Comparison of ENCODE assay signal across 9 cellular contexts in the genomic region with DNA sequence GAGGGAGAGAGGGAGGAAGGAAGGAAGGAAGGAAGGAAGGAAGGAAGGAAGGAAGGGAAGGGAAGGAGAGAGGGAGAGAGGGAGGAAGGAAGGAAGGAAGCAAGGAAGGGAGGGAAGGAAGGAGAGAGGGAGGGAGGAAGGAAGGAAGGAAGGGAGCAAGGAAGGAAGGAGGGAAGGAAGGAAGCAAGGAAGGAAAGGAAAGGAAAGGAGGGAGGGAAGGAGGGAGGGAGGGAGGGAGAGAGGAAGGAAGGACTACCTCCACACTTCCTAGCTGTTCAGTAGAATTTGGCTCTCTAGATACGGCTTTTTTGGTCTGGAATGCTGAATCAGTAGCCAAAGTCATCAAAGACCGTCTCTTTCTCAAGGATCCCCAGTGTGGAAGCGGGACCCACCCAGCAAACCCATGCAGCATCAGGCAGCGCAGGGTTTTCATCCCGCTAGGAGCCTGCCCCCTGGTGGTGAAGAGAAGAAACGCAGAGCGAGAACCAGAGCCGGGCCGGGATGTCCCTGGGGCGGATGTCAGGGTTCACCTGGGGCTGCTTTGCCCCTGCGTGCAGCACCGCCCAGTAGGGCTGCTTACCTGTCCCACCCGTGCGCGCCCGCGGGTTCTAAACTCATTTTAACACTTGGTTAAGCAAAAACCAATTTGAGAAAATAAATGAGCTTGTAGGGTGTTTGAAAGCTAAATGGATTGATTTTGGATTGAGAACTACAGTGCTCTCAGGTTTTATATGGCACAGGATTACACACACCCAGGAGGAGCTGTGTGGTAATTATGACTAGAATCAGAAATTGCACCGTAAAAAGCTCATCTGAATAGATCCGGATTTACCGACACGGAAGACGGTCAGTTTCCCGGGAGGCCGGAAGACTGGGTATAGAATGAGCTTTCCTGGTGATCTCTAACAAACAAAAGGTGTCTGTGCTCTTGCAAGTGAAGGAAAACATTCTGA. TPM values are rescaled to one million over a fixed set of nuclear protein-coding genes. Genes with fewer than 3 reads are reported as not detected.
DNase-seq lines count a peak whose midpoint lies in the region; ATAC-seq and TF ChIP-seq lines count a peak whose summit lies in the region.
"Had no signal": no experiment of that assay in that cellular context is flagged by ENCODE, and none has a peak within 500 bp of the region (broad histone marks: within the 10 kb centered on the region; RNA-seq: fewer than 3 reads in every experiment).

No MANE protein-coding gene starts in this region.

- H2AFZ ChIP-seq in parathyroid adenoma, result peak overlapping the region; percentile 41

- H3K9me3 ChIP-seq in Panc1 (ENCODE audit: control insufficient read depth, insufficient read depth, low read depth, low read length), result no peaks in the 10 kb centered on the region; the same call in 1 of the 2 replicates
- no peaks in the 10 kb centered on the region for H3K9me3 ChIP-seq in parathyroid adenoma (ENCODE audit: control insufficient read depth, low read length)
- H3K9me3 ChIP-seq in upper lobe of right lung, result no peaks in the 10 kb centered on the region
- H3K9me3 ChIP-seq: BLaER1 treated with 17β-estradiol and CSF1 and Interleukin-3, amounts not matched to agents 10 nM and 100 nM had no signal

- TF ChIP-seq CTCF in Panc1 (IDR thresholded peaks at IDR 0.05) (peak; percentile 85), parathyroid adenoma (IDR thresholded peaks at IDR 0.05) (peak; percentile 86), upper lobe of right lung (IDR thresholded peaks at IDR 0.05) (peak; percentile 92)

- no peak overlapping the region for H3K4me2 ChIP-seq in parathyroid adenoma (ENCODE audit: low read length)
- H3K4me2 ChIP-seq: BLaER1 treated with 17β-estradiol and CSF1 and Interleukin-3, amounts not matched to agents 10 nM and 100 nM had no signal

- H3K79me2 ChIP-seq in parathyroid adenoma, result no peaks in the 10 kb centered on the region

- intact Hi-C loops in Panc1 (cut with micrococcal nuclease; ENCODE audit: unreplicated experiment), result loop anchor here (2.0 kb wide), 1 partner anchor 568 kb away; no protein-coding TSS in a partner anchor
- intact Hi-C loops in activated T-helper 1 cell treated with anti-CD3 and anti-CD28 coated beads, Interleukin-12 subunit alpha, Interleukin-12 subunit beta, Interleukin-2, Interleukin-4 antibody, amounts not matched to agents 30 ng/mL and 10 ng/mL and 1 ng/mL, durations not matched to agents 14 hours and 24 hours and 36 hours (cut with micrococcal nuclease), result loop anchor here (1.0 kb wide), 3 partner anchors 45 to 569 kb away; no protein-coding TSS in a partner anchor
- intact Hi-C loops in upper lobe of right lung (cut with DNase I), result no loop called here

- peaks cover 5% of the 10 kb centered on the region for H3K4me1 Mint-ChIP-seq in activated T-helper 1 cell treated with anti-CD3 and anti-CD28 coated beads, Interleukin-12 subunit alpha, Interleukin-12 subunit beta, Interleukin-2, Interleukin-4 antibody, amounts not matched to agents 30 ng/mL and 10 ng/mL and 1 ng/mL, durations not matched to agents 14 hours and 24 hours and 36 hours (ENCODE audit: low read depth)

- no peak overlapping the region for H3K27ac Mint-ChIP-seq in activated T-helper 1 cell treated with anti-CD3 and anti-CD28 coated beads, Interleukin-12 subunit alpha, Interleukin-12 subunit beta, Interleukin-2, Interleukin-4 antibody, amounts not matched to agents 30 ng/mL and 10 ng/mL and 1 ng/mL, durations not matched to agents 14 hours and 24 hours and 36 hours

- ATAC-seq in HG03469 (IDR thresholded peaks at IDR 0.05; ENCODE audit: unreplicated experiment) (peak; percentile 44), Panc1 (peak; percentile 86), upper lobe of right lung (peak; percentile 85)

- no peak overlapping the region for H3K4me3 ChIP-seq in Panc1 (ENCODE audit: low read depth in 2 of 2, low read length in 2 of 2)
- H3K4me3 ChIP-seq in parathyroid adenoma (ENCODE audit: low read depth, low read length), result no peak overlapping the region
- H3K4me3 ChIP-seq in upper lobe of right lung, result no peak overlapping the region
- H3K4me3 ChIP-seq: BLaER1 treated with 17β-estradiol and CSF1 and Interleukin-3, amounts not matched to agents 10 nM and 100 nM had no signal

- peak overlapping the region; percentile 42; the same call in 1 of the 2 replicates for H3K27ac ChIP-seq in Panc1 (ENCODE audit: low read length)
- no peak overlapping the region for H3K27ac ChIP-seq in parathyroid adenoma
- no peak overlapping the region for H3K27ac ChIP-seq in upper lobe of right lung
- H3K27ac ChIP-seq: BLaER1 treated with 17β-estradiol and CSF1 and Interleukin-3, amounts not matched to agents 10 nM and 100 nM had no signal

- POLR2A ChIA-PET in Panc1 (lab: Charles Lee), result interaction anchor here (0.6 kb wide), 1 partner anchor 146 kb away, joined by 7 read pairs; no protein-coding TSS in a partner anchor

- no peaks in the 10 kb centered on the region for H3K36me3 Mint-ChIP-seq in activated T-helper 1 cell treated with anti-CD3 and anti-CD28 coated beads, Interleukin-12 subunit alpha, Interleukin-12 subunit beta, Interleukin-2, Interleukin-4 antibody, amounts not matched to agents 30 ng/mL and 10 ng/mL and 1 ng/mL, durations not matched to agents 14 hours and 24 hours and 36 hours (ENCODE audit: low read depth)

- H3K27me3 Mint-ChIP-seq in activated T-helper 1 cell treated with anti-CD3 and anti-CD28 coated beads, Interleukin-12 subunit alpha, Interleukin-12 subunit beta, Interleukin-2, Interleukin-4 antibody, amounts not matched to agents 30 ng/mL and 10 ng/mL and 1 ng/mL, durations not matched to agents 14 hours and 24 hours and 36 hours (ENCODE audit: insufficient read depth), result peaks cover 15% of the 10 kb centered on the region

- H3K27me3 ChIP-seq in Panc1 (ENCODE audit: control insufficient read depth, insufficient read depth, low read length) (no peaks in the 10 kb centered on the region), parathyroid adenoma (ENCODE audit: control insufficient read depth, insufficient read depth, low read length) (no peaks in the 10 kb centered on the region), upper lobe of right lung (peaks cover 4% of the 10 kb centered on the region)
- H3K27me3 ChIP-seq: BLaER1 treated with 17β-estradiol and CSF1 and Interleukin-3, amounts not matched to agents 10 nM and 100 nM had no signal

- H3K36me3 ChIP-seq in Panc1 (ENCODE audit: control insufficient read depth, insufficient read depth, low read length) (no peaks in the 10 kb centered on the region), parathyroid adenoma (ENCODE audit: control insufficient read depth, insufficient read depth, low read length) (no peaks in the 10 kb centered on the region), upper lobe of right lung (no peaks in the 10 kb centered on the region)
- H3K36me3 ChIP-seq: BLaER1 treated with 17β-estradiol and CSF1 and Interleukin-3, amounts not matched to agents 10 nM and 100 nM had no signal

- H3K4me1 ChIP-seq in Panc1 (ENCODE audit: control insufficient read depth, insufficient read depth, low read length) (peaks cover 6% of the 10 kb centered on the region), parathyroid adenoma (no peaks in the 10 kb centered on the region), upper lobe of right lung (no peaks in the 10 kb centered on the region)

- no peak overlapping the region for H3K4me3 Mint-ChIP-seq in activated T-helper 1 cell treated with anti-CD3 and anti-CD28 coated beads, Interleukin-12 subunit alpha, Interleukin-12 subunit beta, Interleukin-2, Interleukin-4 antibody, amounts not matched to agents 30 ng/mL and 10 ng/mL and 1 ng/mL, durations not matched to agents 14 hours and 24 hours and 36 hours

- in situ Hi-C loops in Panc1 (cut with HindIII; ENCODE audit: low pct_unique_long_range_greater_than_20kb, low sequenced_read_pairs), result loop anchor here (25.0 kb wide), 1 partner anchor 567 kb away; no protein-coding TSS in a partner anchor

- H3K9me3 Mint-ChIP-seq in activated T-helper 1 cell treated with anti-CD3 and anti-CD28 coated beads, Interleukin-12 subunit alpha, Interleukin-12 subunit beta, Interleukin-2, Interleukin-4 antibody, amounts not matched to agents 30 ng/mL and 10 ng/mL and 1 ng/mL, durations not matched to agents 14 hours and 24 hours and 36 hours, result no peaks in the 10 kb centered on the region

- no TSS peak for BruUV-seq in Panc1 (replicated peaks; lab: Mats Ljungman, UMichigan)

- CTCF ChIA-PET in Panc1 (lab: Charles Lee), result interaction anchor here (0.5 to 1.1 kb wide), 7 partner anchors 12 to 687 kb away, joined by 3 to 8 read pairs (median 4); no protein-coding TSS in a partner anchor

- DNase-seq in NCI-H146 (lab: John Stamatoyannopoulos, UW) (peak; percentile 42), NCI-H146 treated with DMSO at 0.1 percent for 48 hours (lab: John Stamatoyannopoulos, UW; ENCODE audit: unreplicated experiment) (no peak), Panc1 (ENCODE audit: low read depth, low spot score) (peak; percentile 15), foreskin melanocyte (peak; percentile 40), upper lobe of right lung (peak; percentile 77)
- DNase-seq in activated T-helper 1 cell treated with anti-CD3 and anti-CD28 coated beads, Interleukin-12 subunit alpha, Interleukin-12 subunit beta, Interleukin-2, Interleukin-4 antibody, amounts not matched to agents 30 ng/mL and 10 ng/mL and 1 ng/mL, durations not matched to agents 14 hours and 24 hours and 36 hours (ENCODE audit: low spot score), result peak; percentile 70

- H3K9ac ChIP-seq in parathyroid adenoma, result no peak overlapping the region
- H3K9ac ChIP-seq: BLaER1 treated with 17β-estradiol and CSF1 and Interleukin-3, amounts not matched to agents 10 nM and 100 nM had no signal

RNA-seq across cellular contexts. Expression of a gene that starts 48.1 kb away (rescaled TPM):
- total RNA-seq in Panc1 (2021; ENCODE audit: unreplicated experiment) (151 TPM), upper lobe of right lung (21.2 TPM)
- polyA plus RNA-seq in Panc1 (2012; ENCODE audit: insufficient read length), result 176 TPM
- 66.3 and 68.5 TPM in 2 replicates for total RNA-seq in activated T-helper 1 cell treated with anti-CD3 and anti-CD28 coated beads, Interleukin-12 subunit alpha, Interleukin-12 subunit beta, Interleukin-2, Interleukin-4 antibody, amounts not matched to agents 30 ng/mL and 10 ng/mL and 1 ng/mL, durations not matched to agents 14 hours and 24 hours and 36 hours
